ENCODE assay signal across 1 cellular context in the genomic region with DNA sequence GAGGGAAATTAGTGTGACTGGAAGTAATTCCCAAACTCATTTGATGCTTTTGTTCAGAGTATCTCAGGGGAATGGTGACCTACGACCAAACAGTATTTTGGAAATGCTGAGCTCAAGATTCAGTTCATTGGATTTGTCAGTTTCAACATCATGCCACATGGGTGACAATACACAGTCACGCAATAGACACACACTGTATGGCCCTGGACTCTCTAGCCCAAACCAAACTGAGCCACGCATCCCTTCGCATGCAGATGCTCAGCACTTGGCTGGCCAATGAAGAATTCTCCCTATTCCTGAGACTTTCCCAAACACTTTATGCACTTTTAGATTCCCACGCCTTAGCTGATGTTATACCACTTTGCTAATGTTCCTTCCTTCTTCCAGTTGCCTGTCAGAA.
TF ChIP-seq lines count a peak whose summit lies in the region.

No MANE protein-coding gene starts in this region.

TF ChIP-seq in H1, 55 proteins besides CTCF, POLR2A, EP300 and RAD21:
- no peak for TF ChIP-seq CHD2 (IDR thresholded peaks at IDR 0.05; ENCODE audit: low read length)
- no peak for TF ChIP-seq BRCA1 (IDR thresholded peaks at IDR 0.05; ENCODE audit: low read depth, low read length)
- TF ChIP-seq YY1 (IDR thresholded peaks at IDR 0.05; ENCODE audit: low read depth, low read length) = no peak
- no peak for TF ChIP-seq CBX8 (IDR thresholded peaks at IDR 0.05; ENCODE audit: borderline replicate concordance, low read depth, low read length)
- no peak for TF ChIP-seq BACH1 (IDR thresholded peaks at IDR 0.05; ENCODE audit: low read length)
- TF ChIP-seq, protein P1, sequence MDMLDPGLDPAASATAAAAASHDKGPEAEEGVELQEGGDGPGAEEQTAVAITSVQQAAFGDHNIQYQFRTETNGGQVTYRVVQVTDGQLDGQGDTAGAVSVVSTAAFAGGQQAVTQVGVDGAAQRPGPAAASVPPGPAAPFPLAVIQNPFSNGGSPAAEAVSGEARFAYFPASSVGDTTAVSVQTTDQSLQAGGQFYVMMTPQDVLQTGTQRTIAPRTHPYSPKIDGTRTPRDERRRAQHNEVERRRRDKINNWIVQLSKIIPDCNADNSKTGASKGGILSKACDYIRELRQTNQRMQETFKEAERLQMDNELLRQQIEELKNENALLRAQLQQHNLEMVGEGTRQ (IDR thresholded peaks at IDR 0.05; ENCODE audit: low read length) = no peak
- TF ChIP-seq SIRT6 (IDR thresholded peaks at IDR 0.05; ENCODE audit: low read length) = no peak
- no peak for TF ChIP-seq TBP (IDR thresholded peaks at IDR 0.05; ENCODE audit: low read depth, low read length)
- TF ChIP-seq GTF2F1 (IDR thresholded peaks at IDR 0.05; ENCODE audit: borderline replicate concordance, low read depth, low read length) = no peak
- TF ChIP-seq FOSL1 (IDR thresholded peaks at IDR 0.05; ENCODE audit: insufficient read depth, low read depth, low read length) = no peak
- no peak for TF ChIP-seq SUZ12 (IDR thresholded peaks at IDR 0.05; ENCODE audit: low read length)
